ENCODE assay signal across 9 cellular contexts in the genomic region with DNA sequence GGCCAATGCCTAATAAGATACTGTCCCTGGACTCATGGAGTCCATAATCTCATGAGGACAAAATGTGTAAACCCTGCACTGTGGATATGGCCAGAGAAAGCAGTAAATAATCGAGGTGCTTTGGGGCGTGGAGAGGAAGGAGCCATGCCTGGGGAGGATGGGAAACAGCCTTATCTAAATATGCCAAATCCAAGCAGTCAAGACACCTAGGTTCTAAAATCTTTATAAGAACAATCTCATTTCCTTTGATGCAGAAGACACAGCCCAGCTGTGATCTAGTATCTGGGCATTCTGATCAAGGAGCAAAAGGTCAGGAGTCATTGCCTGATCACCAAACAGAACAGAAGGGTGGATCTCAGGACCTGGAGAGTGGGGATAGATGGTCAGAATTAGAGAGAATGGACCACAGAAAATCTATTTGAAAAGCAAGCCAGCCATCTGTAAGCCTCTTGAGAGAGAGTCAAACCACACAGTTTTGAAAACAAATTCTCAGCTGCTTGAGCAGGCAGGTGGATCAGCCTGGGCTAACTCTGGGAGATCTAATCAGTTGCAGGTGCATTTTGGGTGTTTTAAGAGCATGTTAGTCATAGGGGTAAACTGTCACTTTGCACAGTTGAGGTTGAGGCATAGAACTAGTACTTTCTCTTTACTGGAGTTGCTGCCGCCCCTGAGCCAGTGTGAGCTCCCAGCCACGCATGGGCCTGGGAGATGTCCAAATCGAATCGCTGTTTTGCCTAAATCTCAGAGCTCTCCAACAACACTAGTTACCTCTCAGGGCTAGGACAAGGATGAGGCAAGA.
DNase-seq lines count a peak whose midpoint lies in the region; ATAC-seq and TF ChIP-seq lines count a peak whose summit lies in the region.
"Had no signal": no experiment of that assay in that cellular context is flagged by ENCODE, and none has a peak within 500 bp of the region (broad histone marks: within the 10 kb centered on the region; RNA-seq: fewer than 3 reads in every experiment).

No MANE protein-coding gene starts in this region.

- intact Hi-C loops in heart right ventricle (cut with DNase I): no loop called here

- H3K4me3 ChIP-seq in heart right ventricle: no peak overlapping the region

- no peaks in the 10 kb centered on the region for H3K9me3 ChIP-seq in heart right ventricle

- WGBS in heart right ventricle, 2 donors: 81 to 85% methylated on average over 6 of the region's 6 CpGs

- DNase-seq in activated gamma-delta T cell treated with Interleukin-2 at 50 U/mL for 16 hours (peak; percentile 6), activated gamma-delta T cell (lab: John Stamatoyannopoulos, UW) (no peak), NCI-H2107 treated with DMSO at 0.1 percent for 48 hours (lab: John Stamatoyannopoulos, UW; ENCODE audit: unreplicated experiment) (peak; percentile 74), OCI-M1 (lab: John Stamatoyannopoulos, UW) (no peak), HuH-7.5 (ENCODE audit: low spot score) (no peak), heart right ventricle (no peak)
- DNase-seq in stimulated activated naive B cell treated with anti-CD40 and anti-IgM and Interleukin-4, amounts not matched to agents 10 μg/mL and 1 μg/mL and 100 μg/mL, for 72 hours: no peak

- H3K4me1 Mint-ChIP-seq in stimulated activated naive B cell treated with anti-CD40 and anti-IgM and Interleukin-4, amounts not matched to agents 10 μg/mL and 1 μg/mL and 100 μg/mL, for 72 hours: peaks cover 20 to 27% of the 10 kb centered on the region in 2 donors

- no peaks in the 10 kb centered on the region for H3K9me3 Mint-ChIP-seq in stimulated activated naive B cell treated with anti-CD40 and anti-IgM and Interleukin-4, amounts not matched to agents 10 μg/mL and 1 μg/mL and 100 μg/mL, for 72 hours
- H3K9me3 Mint-ChIP-seq: dendritic cell treated with granulocyte-macrophage colony-stimulating factor and Interleukin-4, amounts not matched to agents 40 ng/mL and 50 ng/mL, for 4 days had no signal

- no peak overlapping the region for H3K4me3 Mint-ChIP-seq in stimulated activated naive B cell treated with anti-CD40 and anti-IgM and Interleukin-4, amounts not matched to agents 10 μg/mL and 1 μg/mL and 100 μg/mL, for 72 hours
- H3K4me3 Mint-ChIP-seq: dendritic cell treated with granulocyte-macrophage colony-stimulating factor and Interleukin-4, amounts not matched to agents 40 ng/mL and 50 ng/mL, for 4 days had no signal

- no peaks in the 10 kb centered on the region for H3K27me3 Mint-ChIP-seq in stimulated activated naive B cell treated with anti-CD40 and anti-IgM and Interleukin-4, amounts not matched to agents 10 μg/mL and 1 μg/mL and 100 μg/mL, for 72 hours

- no peak for TF ChIP-seq CTCF in heart right ventricle (IDR thresholded peaks at IDR 0.05)

- H3K27ac ChIP-seq in heart right ventricle: peak overlapping the region in 1 of 10 donors; percentile 64

- ATAC-seq in HG02678 (IDR thresholded peaks at IDR 0.05; ENCODE audit: unreplicated experiment) (peak; percentile 96), heart right ventricle (no peak)
- ATAC-seq in stimulated activated naive B cell treated with anti-CD40 and anti-IgM and Interleukin-4, amounts not matched to agents 10 μg/mL and 1 μg/mL and 100 μg/mL, for 72 hours (replicated peaks): peak; percentile 69 to 81

- peaks cover 0 to 78% (median 0%) of the 10 kb centered on the region in 9 donors for H3K4me1 ChIP-seq in heart right ventricle

- H3K27me3 ChIP-seq in heart right ventricle: no peaks in the 10 kb centered on the region

- H3K36me3 Mint-ChIP-seq in stimulated activated naive B cell treated with anti-CD40 and anti-IgM and Interleukin-4, amounts not matched to agents 10 μg/mL and 1 μg/mL and 100 μg/mL, for 72 hours: no peaks in the 10 kb centered on the region

- no peaks in the 10 kb centered on the region for H3K36me3 ChIP-seq in heart right ventricle

- no peak overlapping the region for H3K27ac Mint-ChIP-seq in stimulated activated naive B cell treated with anti-CD40 and anti-IgM and Interleukin-4, amounts not matched to agents 10 μg/mL and 1 μg/mL and 100 μg/mL, for 72 hours
- H3K27ac Mint-ChIP-seq: dendritic cell treated with granulocyte-macrophage colony-stimulating factor and Interleukin-4, amounts not matched to agents 40 ng/mL and 50 ng/mL, for 4 days had no signal

Comparison
In these comparisons a context has a peak if more than half of its experiments do, and no peak if none do; other contexts are left out.
1. DNase-seq: peak in activated gamma-delta T cell treated with Interleukin-2 at 50 U/mL for 16 hours (single experiment) and NCI-H2107 treated with DMSO at 0.1 percent for 48 hours (single experiment); none in activated gamma-delta T cell (single experiment), stimulated activated naive B cell treated with anti-CD40 and anti-IgM and Interleukin-4, amounts not matched to agents 10 μg/mL and 1 μg/mL and 100 μg/mL, for 72 hours (single experiment), OCI-M1 (single experiment), HuH-7.5 (single experiment) and heart right ventricle (0 of 2).
2. ATAC-seq: peak in HG02678 (single experiment) and stimulated activated naive B cell treated with anti-CD40 and anti-IgM and Interleukin-4, amounts not matched to agents 10 μg/mL and 1 μg/mL and 100 μg/mL, for 72 hours (2 of 2); none in heart right ventricle (0 of 8).